ENCODE assay signal across 8 cellular contexts in the genomic region with DNA sequence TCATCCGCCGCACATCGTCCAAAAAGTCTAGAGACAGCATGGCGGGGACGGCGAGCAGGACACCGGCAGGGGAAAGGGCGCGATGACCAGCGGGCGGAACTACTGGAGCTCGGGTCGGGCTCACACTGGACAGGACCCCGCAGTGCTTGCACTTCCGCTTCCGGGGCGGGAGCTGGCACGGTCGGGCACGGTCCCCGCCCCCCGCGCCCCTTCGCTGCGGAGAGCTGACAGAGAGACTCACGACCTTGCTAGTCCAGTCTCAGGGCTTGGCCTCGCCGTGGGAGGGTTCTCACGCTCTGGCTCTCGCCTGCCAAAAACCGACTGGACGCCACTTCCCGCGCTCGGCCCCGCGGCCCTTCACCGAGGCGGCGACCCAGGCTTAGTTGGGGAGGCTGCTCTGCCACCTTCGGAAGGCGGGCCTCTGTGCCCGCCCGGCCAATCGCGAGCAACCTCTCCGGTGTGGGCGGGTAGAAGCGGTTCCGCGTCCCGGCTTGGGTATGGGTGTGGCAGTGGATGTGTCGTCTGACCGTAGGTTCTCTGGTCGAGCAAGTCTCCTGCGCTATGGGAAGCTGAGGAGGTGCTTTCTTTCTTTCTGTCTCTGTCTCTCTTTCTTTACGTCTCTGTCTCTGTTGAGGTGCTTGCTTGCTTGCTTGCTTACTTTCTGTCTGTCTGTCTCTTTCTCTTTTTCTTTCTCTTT. TPM values are rescaled to one million over a fixed set of nuclear protein-coding genes. Genes with fewer than 3 reads are reported as not detected.
DNase-seq lines count a peak whose midpoint lies in the region; ATAC-seq and TF ChIP-seq lines count a peak whose summit lies in the region.

A gene (minus strand): TSS at position 104 of the 697 bp plus-strand sequence. CDS start 64 bp downstream, at position 40.

- ATAC-seq in GM18909 (IDR thresholded peaks at IDR 0.05; ENCODE audit: poor library complexity, unreplicated experiment) (peak; percentile 96), HG03175 (IDR thresholded peaks at IDR 0.05; ENCODE audit: unreplicated experiment) (peak; percentile 94), activated B cell treated with CpG ODN at 0.5 μM for 24 hours (ENCODE audit: low read depth) (peak; percentile 95)

- peak; percentile 77 for DNase-seq in AG04450 (ENCODE audit: low read depth, low spot score)
- DNase-seq in NCI-H226 = peak; percentile 98
- DNase-seq in activated B cell treated with CpG ODN at 0.5 μM for 24 hours = peak; percentile 96
- peak; percentile 55 to 100 (median 96) for DNase-seq in caudate nucleus (lab: John Stamatoyannopoulos, UW)
- peak; percentile 94 for DNase-seq in inferior parietal cortex (ENCODE audit: extremely low spot score)
- DNase-seq in spleen = peak; percentile 99

- WGBS in spleen, 5 donors = 0 to 1% (median 0%) methylated on average over 42 to 57 of the region's 57 CpGs

- H3K4me3 ChIP-seq in AG04450 (ENCODE audit: low read depth, low read length) (peak within 1 kb of the TSS; percentile 94), spleen (peak within 1 kb of the TSS; percentile 82 to 97 (median 87))

- peak within 1 kb of the TSS; percentile 92 for H3K27ac Mint-ChIP-seq in activated B cell treated with CpG ODN at 0.5 μM for 24 hours

- peaks cover 21 to 75% (median 50%) of the 10 kb centered on the region in 6 donors for H3K4me1 ChIP-seq in spleen

- H3K27me3 Mint-ChIP-seq in activated B cell treated with CpG ODN at 0.5 μM for 24 hours = no peaks in the 10 kb centered on the region

- TF ChIP-seq POLR2A in spleen (IDR thresholded peaks at IDR 0.05) = peak; percentile 56 to 86 (median 71)

- intact Hi-C loops in activated B cell treated with CpG ODN at 0.5 μM for 24 hours (cut with micrococcal nuclease) = loop anchor here (1.0 kb wide), 8 partner anchors 9 to 264 kb away; a partner anchor contains a TSS
- intact Hi-C loops in spleen (cut with DNase I; ENCODE audit: low total_unique reads) = no loop called here

- peak within 1 kb of the TSS; percentile 75 for H3K27ac ChIP-seq in AG04450 (ENCODE audit: low read depth, low read length)
- peak within 1 kb of the TSS; percentile 98 for H3K27ac ChIP-seq in caudate nucleus (ENCODE audit: low read depth, low read length)
- H3K27ac ChIP-seq in spleen = peak within 1 kb of the TSS; percentile 94 to 99 (median 96)

- no peaks in the 10 kb centered on the region; the same call in 1 of the 2 replicates for H3K9me3 ChIP-seq in AG04450 (ENCODE audit: control insufficient read depth, insufficient read depth, low read length)
- no peaks in the 10 kb centered on the region for H3K9me3 ChIP-seq in spleen

- CTCF ChIA-PET in AG04450 (lab: Charles Lee) (interaction anchor here (0.5 to 1.1 kb wide), 6 partner anchors 9 to 215 kb away, joined by 3 to 6 read pairs (median 3); no protein-coding TSS in a partner anchor), activated B cell treated with CpG ODN at 0.5 μM for 24 hours (lab: Charles Lee) (interaction anchor here (1.0 to 4.5 kb wide), 5 partner anchors 18 to 128 kb away, joined by 3 to 17 read pairs (median 6); a partner anchor contains a TSS)

- no peak for TF ChIP-seq CTCF in AG04450 (IDR thresholded peaks at IDR 0.05; ENCODE audit: low read depth, low read length)
- TF ChIP-seq CTCF in activated B cell treated with CpG ODN at 0.5 μM for 24 hours (IDR thresholded peaks at IDR 0.05) = no peak
- TF ChIP-seq CTCF in spleen (IDR thresholded peaks at IDR 0.05 in 8 of 11, conservative IDR thresholded peaks at IDR 0.05 in 3 of 11) = peak in 4 of 11 experiments; percentile 14 to 39 (median 19)

- POLR2A ChIA-PET in AG04450 (lab: Yijun Ruan, JAX) (interaction anchor here (0.6 to 2.0 kb wide), 12 partner anchors 12 to 264 kb away, joined by 3 to 10 read pairs (median 4); a partner anchor contains a TSS), activated B cell treated with CpG ODN at 0.5 μM for 24 hours (lab: Charles Lee) (interaction anchor here (0.6 to 6.6 kb wide), 26 partner anchors 9 to 974 kb away, joined by 3 to 139 read pairs (median 6); a partner anchor contains a TSS)

- no peaks in the 10 kb centered on the region for H3K27me3 ChIP-seq in AG04450 (ENCODE audit: control insufficient read depth, insufficient read depth, low read length)
- no peaks in the 10 kb centered on the region for H3K27me3 ChIP-seq in spleen (replicated peaks in 1 of 7)

- peak within 1 kb of the TSS; percentile 93 for H3K4me3 Mint-ChIP-seq in activated B cell treated with CpG ODN at 0.5 μM for 24 hours

- H3K36me3 ChIP-seq in spleen = peaks cover 0 to 11% (median under 1%) of the 10 kb centered on the region in 6 donors

- no peaks in the 10 kb centered on the region for H3K9me3 Mint-ChIP-seq in activated B cell treated with CpG ODN at 0.5 μM for 24 hours

- H3K4me1 Mint-ChIP-seq in activated B cell treated with CpG ODN at 0.5 μM for 24 hours = peaks cover 49% of the 10 kb centered on the region

- H3K36me3 Mint-ChIP-seq in activated B cell treated with CpG ODN at 0.5 μM for 24 hours (ENCODE audit: low read depth) = peaks cover 17% of the 10 kb centered on the region

RNA-seq across cellular contexts. Expression of the gene that starts here (rescaled TPM):
- polyA plus RNA-seq in AG04450 (2011; rRNA removed) = 218 and 324 TPM in 2 replicates
- 69.7 and 92.2 TPM in 2 replicates for polyA minus RNA-seq in AG04450 (2011; rRNA and poly(A)+ RNA removed)
- total RNA-seq in activated B cell treated with CpG ODN at 0.5 μM for 24 hours = 68.9 and 71.2 TPM in 2 replicates
- total RNA-seq in spleen = 100 to 1,000 TPM in 3 of 7 donors, 10 to 100 TPM in 4; 89.8 to 139 (median 96.9) TPM
- 100 to 1,000 TPM in 2 of 3 donors, 10 to 100 TPM in 1; 86.5 to 114 (median 101) TPM for polyA plus RNA-seq in spleen

Comparison
In these comparisons a context has a peak if more than half of its experiments do, and no peak if none do; other contexts are left out.
1. Peak in every context shown above with its lines: DNase-seq, ATAC-seq, H3K4me3 ChIP-seq and H3K27ac ChIP-seq.